Comparison of ENCODE assay signal across 2 cellular contexts in the genomic region with DNA sequence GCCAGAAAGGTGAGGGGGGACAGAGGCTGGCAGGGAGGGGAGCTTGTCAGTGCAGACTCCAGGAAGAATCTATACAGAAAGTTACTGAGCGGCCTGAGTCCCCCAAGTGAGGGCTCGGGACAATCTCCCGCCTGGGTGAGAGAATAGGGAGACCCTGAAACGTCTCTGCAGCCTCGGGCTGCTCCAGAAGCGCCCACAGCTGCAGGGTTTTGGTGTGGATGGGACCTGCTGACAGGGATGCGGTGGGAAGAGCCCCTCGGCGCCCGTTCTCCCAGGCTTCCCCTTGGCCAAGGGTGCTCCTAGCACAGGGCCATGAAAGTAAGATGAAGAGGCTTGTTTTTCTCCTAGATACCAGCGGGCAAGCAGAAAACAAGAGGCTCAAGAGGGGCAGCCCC.
TF ChIP-seq lines count a peak whose summit lies in the region.

No MANE protein-coding gene starts in this region.

TF ChIP-seq in A549, 52 proteins besides CTCF, POLR2A, EP300 and RAD21:
- TF ChIP-seq HEYL (CRISPR knock-in tag; IDR thresholded peaks at IDR 0.05) (no peak), EHF (CRISPR knock-in tag; IDR thresholded peaks at IDR 0.05) (no peak), POLR2AphosphoS2 (conservative IDR thresholded peaks at IDR 0.05; ENCODE audit: low read length) (no peak), ZFP36 (IDR thresholded peaks at IDR 0.05; ENCODE audit: borderline replicate concordance, partially characterized antibody) (no peak)
- TF ChIP-seq, protein P1, sequence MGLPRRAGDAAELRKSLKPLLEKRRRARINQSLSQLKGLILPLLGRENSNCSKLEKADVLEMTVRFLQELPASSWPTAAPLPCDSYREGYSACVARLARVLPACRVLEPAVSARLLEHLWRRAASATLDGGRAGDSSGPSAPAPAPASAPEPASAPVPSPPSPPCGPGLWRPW (IDR thresholded peaks at IDR 0.05): no peak
- TF ChIP-seq, protein P2, sequence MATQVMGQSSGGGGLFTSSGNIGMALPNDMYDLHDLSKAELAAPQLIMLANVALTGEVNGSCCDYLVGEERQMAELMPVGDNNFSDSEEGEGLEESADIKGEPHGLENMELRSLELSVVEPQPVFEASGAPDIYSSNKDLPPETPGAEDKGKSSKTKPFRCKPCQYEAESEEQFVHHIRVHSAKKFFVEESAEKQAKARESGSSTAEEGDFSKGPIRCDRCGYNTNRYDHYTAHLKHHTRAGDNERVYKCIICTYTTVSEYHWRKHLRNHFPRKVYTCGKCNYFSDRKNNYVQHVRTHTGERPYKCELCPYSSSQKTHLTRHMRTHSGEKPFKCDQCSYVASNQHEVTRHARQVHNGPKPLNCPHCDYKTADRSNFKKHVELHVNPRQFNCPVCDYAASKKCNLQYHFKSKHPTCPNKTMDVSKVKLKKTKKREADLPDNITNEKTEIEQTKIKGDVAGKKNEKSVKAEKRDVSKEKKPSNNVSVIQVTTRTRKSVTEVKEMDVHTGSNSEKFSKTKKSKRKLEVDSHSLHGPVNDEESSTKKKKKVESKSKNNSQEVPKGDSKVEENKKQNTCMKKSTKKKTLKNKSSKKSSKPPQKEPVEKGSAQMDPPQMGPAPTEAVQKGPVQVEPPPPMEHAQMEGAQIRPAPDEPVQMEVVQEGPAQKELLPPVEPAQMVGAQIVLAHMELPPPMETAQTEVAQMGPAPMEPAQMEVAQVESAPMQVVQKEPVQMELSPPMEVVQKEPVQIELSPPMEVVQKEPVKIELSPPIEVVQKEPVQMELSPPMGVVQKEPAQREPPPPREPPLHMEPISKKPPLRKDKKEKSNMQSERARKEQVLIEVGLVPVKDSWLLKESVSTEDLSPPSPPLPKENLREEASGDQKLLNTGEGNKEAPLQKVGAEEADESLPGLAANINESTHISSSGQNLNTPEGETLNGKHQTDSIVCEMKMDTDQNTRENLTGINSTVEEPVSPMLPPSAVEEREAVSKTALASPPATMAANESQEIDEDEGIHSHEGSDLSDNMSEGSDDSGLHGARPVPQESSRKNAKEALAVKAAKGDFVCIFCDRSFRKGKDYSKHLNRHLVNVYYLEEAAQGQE (IDR thresholded peaks at IDR 0.05): 0 out of 2 replicates have a peak, but pooled peaks have one; percentile 1
- TF ChIP-seq, protein P3, sequence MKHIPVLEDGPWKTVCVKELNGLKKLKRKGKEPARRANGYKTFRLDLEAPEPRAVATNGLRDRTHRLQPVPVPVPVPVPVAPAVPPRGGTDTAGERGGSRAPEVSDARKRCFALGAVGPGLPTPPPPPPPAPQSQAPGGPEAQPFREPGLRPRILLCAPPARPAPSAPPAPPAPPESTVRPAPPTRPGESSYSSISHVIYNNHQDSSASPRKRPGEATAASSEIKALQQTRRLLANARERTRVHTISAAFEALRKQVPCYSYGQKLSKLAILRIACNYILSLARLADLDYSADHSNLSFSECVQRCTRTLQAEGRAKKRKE (CRISPR knock-in tag; IDR thresholded peaks at IDR 0.05; ENCODE audit: low read depth): no peak

TF ChIP-seq in GM12878, 131 proteins besides CTCF, POLR2A, EP300 and RAD21:
- TF ChIP-seq SPI1 (IDR thresholded peaks at IDR 0.05; ENCODE audit: borderline replicate concordance, insufficient read depth, low read depth, low read length) (no peak), HDAC2 (IDR thresholded peaks at IDR 0.05) (no peak), SMC3 (IDR thresholded peaks at IDR 0.05; ENCODE audit: borderline replicate concordance, low read length) (no peak), TCF7 (IDR thresholded peaks at IDR 0.05; ENCODE audit: borderline replicate concordance) (no peak), BCL11A (IDR thresholded peaks at IDR 0.05; ENCODE audit: low read depth, low read length) (no peak), ZSCAN29 (IDR thresholded peaks at IDR 0.05) (no peak), TAF1 (IDR thresholded peaks at IDR 0.05; ENCODE audit: borderline replicate concordance, low read depth, low read length) (no peak), HDAC6 (IDR thresholded peaks at IDR 0.05; ENCODE audit: unreplicated experiment) (no peak), MYB (IDR thresholded peaks at IDR 0.05; ENCODE audit: borderline replicate concordance, low read depth, low read length) (no peak), YBX1 (IDR thresholded peaks at IDR 0.05) (no peak), NR2C1 (IDR thresholded peaks at IDR 0.05) (no peak), ZNF24 (IDR thresholded peaks at IDR 0.05) (no peak), RB1 (IDR thresholded peaks at IDR 0.05; ENCODE audit: borderline replicate concordance) (no peak), KAT2A (conservative IDR thresholded peaks at IDR 0.05; ENCODE audit: control insufficient read depth, low read depth, low read length) (no peak)
- TF ChIP-seq, protein P4, sequence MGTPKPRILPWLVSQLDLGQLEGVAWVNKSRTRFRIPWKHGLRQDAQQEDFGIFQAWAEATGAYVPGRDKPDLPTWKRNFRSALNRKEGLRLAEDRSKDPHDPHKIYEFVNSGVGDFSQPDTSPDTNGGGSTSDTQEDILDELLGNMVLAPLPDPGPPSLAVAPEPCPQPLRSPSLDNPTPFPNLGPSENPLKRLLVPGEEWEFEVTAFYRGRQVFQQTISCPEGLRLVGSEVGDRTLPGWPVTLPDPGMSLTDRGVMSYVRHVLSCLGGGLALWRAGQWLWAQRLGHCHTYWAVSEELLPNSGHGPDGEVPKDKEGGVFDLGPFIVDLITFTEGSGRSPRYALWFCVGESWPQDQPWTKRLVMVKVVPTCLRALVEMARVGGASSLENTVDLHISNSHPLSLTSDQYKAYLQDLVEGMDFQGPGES (IDR thresholded peaks at IDR 0.05): no peak
- TF ChIP-seq, protein P2 (IDR thresholded peaks at IDR 0.05; ENCODE audit: low read depth, low read length): no peak
- TF ChIP-seq, protein P5, sequence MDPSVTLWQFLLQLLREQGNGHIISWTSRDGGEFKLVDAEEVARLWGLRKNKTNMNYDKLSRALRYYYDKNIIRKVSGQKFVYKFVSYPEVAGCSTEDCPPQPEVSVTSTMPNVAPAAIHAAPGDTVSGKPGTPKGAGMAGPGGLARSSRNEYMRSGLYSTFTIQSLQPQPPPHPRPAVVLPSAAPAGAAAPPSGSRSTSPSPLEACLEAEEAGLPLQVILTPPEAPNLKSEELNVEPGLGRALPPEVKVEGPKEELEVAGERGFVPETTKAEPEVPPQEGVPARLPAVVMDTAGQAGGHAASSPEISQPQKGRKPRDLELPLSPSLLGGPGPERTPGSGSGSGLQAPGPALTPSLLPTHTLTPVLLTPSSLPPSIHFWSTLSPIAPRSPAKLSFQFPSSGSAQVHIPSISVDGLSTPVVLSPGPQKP (IDR thresholded peaks at IDR 0.05; ENCODE audit: low read depth, low read length): no peak
